In the genomic region with DNA sequence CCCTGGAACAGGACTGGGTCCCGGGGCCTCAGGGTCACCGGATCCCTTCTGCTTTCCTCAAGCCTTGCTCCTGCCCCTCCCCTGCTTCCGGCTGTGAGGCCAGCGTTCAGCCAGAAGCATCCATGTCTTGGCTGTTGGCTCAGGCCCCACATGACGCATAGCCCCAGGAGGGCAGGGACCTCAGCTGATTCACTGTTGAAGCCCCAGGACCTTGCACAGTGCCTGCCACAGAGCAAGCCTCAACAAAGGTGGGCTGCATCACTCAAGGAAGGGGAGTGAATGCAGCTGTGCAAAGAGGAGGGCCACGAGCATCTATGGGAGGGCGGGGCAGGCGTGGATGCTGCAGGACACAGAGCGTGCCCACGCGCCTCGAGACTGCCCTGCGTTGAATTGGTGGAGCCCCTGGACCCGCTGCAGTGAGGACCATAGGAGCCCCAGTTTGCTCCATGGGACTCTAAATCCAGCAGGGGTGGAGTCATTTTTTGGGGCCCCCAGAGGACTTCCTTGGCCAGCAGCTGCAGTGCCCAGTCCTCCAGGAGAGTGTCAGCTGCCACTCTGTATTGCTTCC, we compare ENCODE assay signal across 2 cellular contexts.
TF ChIP-seq lines count a peak whose summit lies in the region.

No MANE protein-coding gene starts in this region.

TF ChIP-seq in K562, 482 proteins besides CTCF, POLR2A, EP300 and RAD21:
- TF ChIP-seq XRCC3 (IDR thresholded peaks at IDR 0.05) (no peak), SRSF1 (IDR thresholded peaks at IDR 0.05; ENCODE audit: low read depth, low read length) (no peak), FOSL1 (tag; conservative IDR thresholded peaks at IDR 0.05) (0 out of 2 replicates have a peak, but pooled peaks have one; percentile 17), ZNF253 (CRISPR knock-in tag; conservative IDR thresholded peaks at IDR 0.05) (no peak), VEZF1 (CRISPR knock-in tag; IDR thresholded peaks at IDR 0.05) (0 out of 2 replicates have a peak, but pooled peaks have one; percentile 2), NCOA1 (IDR thresholded peaks at IDR 0.05; ENCODE audit: low read depth) (no peak)
TF ChIP-seq in K562: peak in this region for 2.

TF ChIP-seq in HepG2, 621 proteins besides CTCF, POLR2A, EP300 and RAD21:
- TF ChIP-seq HNRNPK (IDR thresholded peaks at IDR 0.05; ENCODE audit: low read depth, low read length, poor library complexity, severe bottlenecking) (no peak), TFDP2 (CRISPR knock-in tag; IDR thresholded peaks at IDR 0.05) (no peak), ETV5 (CRISPR knock-in tag; IDR thresholded peaks at IDR 0.05; ENCODE audit: borderline replicate concordance) (peak; percentile 33; the same call in 1 of the 2 replicates), TFAP4 (IDR thresholded peaks at IDR 0.05; ENCODE audit: borderline replicate concordance, low read depth) (peak; percentile 13; the same call in 1 of the 2 replicates), EED (CRISPR knock-in tag; IDR thresholded peaks at IDR 0.05) (no peak)
